8 cellular contexts compared by ENCODE assay signal in the genomic region with DNA sequence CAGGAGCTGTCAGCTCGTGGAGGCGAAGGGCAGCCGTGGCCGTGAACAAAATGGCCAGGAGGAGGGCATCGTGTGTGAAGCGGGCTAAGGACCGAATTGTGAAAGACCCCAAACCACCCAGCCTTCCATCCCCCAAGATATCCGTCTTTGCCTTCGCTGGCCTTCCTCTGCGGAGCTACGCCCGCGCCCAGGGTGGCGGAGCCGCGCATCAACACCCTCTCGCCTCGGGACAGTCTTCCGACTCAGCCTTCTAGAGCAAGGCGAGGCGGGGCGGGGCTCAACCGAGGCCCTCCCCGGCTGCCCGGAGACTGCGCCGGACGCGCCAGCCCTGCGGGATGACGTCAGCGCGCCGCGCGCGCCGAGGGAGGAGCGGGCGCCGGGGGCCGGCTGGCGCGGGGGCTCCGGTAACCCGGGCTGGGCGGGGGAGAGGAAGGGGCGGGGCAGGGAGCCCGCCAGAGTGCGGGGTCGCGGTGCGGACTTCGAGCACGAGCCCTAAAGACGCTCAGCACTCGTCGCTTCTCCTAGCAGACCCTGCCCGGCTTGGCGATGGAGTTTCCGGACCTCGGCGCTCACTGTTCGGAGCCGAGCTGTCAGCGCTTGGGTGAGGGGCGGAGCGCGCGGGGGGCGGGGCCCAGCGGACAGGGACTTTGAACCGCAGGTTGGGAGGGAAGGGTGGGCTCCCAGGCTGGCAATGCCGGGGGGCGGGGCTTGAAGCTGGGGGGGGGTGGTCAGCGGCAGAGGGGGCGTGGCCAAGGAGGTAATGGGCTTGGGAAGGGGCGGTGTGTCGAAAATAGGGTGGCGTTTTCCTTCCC. TPM values are rescaled to one million over a fixed set of nuclear protein-coding genes. Genes with fewer than 3 reads are reported as not detected.
DNase-seq lines count a peak whose midpoint lies in the region; ATAC-seq and TF ChIP-seq lines count a peak whose summit lies in the region.

A gene with protein sequence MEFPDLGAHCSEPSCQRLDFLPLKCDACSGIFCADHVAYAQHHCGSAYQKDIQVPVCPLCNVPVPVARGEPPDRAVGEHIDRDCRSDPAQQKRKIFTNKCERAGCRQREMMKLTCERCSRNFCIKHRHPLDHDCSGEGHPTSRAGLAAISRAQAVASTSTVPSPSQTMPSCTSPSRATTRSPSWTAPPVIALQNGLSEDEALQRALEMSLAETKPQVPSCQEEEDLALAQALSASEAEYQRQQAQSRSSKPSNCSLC (plus strand): TSS at position 341 of the 812 bp plus-strand sequence. CDS start 206 bp downstream, at position 547.

- peaks cover 0 to 7% of the 10 kb centered on the region in 2 donors for H3K4me1 ChIP-seq in uterus

- DNase-seq in NCI-H187 treated with DMSO at 0.1 percent for 48 hours (lab: John Stamatoyannopoulos, UW) (peak; percentile 7), T-helper 2 cell (peak; percentile 90 to 96 (median 94)), left ventricle myocardium superior (peak; percentile 98), putamen (ENCODE audit: low spot score) (peak; percentile 97), uterus (peak; percentile 93 to 95)

- H3K27ac ChIP-seq in angular gyrus (ENCODE audit: low read depth, low read length) (peak within 1 kb of the TSS; percentile 99), uterus (peak within 1 kb of the TSS; percentile 96 to 99)

- H3K36me3 ChIP-seq in uterus, result no peaks in the 10 kb centered on the region

- TF ChIP-seq POLR2A in GM18505 (IDR thresholded peaks at IDR 0.05; ENCODE audit: borderline replicate concordance, extremely low read depth, insufficient read depth, insufficient read length) (peak; percentile 99), uterus (IDR thresholded peaks at IDR 0.05) (peak; percentile 98 to 100)

- H3K4me3 ChIP-seq in uterus, result peak within 1 kb of the TSS; percentile 85 to 92

- ATAC-seq in GM18505 (IDR thresholded peaks at IDR 0.05; ENCODE audit: unreplicated experiment) (peak; percentile 95), HG02970 (IDR thresholded peaks at IDR 0.05; ENCODE audit: low FRiP score, unreplicated experiment) (peak; percentile 90), left ventricle myocardium superior (peak; percentile 97)

- TF ChIP-seq CTCF in uterus (IDR thresholded peaks at IDR 0.05), result peak in 3 of 4 experiments; percentile 6 to 58 (median 36)

- intact Hi-C loops in left ventricle myocardium superior (cut with micrococcal nuclease), result no loop called here
- intact Hi-C loops in uterus (cut with DNase I; ENCODE audit: low total_unique reads), result no loop called here

- no peaks in the 10 kb centered on the region for H3K27me3 ChIP-seq in uterus

- H3K9me3 ChIP-seq in uterus, result no peaks in the 10 kb centered on the region

RNA-seq across cellular contexts. Expression of the gene that starts here (rescaled TPM):
- total RNA-seq in left ventricle myocardium superior, result 20.3 TPM
- total RNA-seq in uterus, result 100 to 1,000 TPM in 1 of 4 donors, 10 to 100 TPM in 3; 21.7 to 212 (median 45.2) TPM

Comparison
In these comparisons a context has a peak if more than half of its experiments do, and no peak if none do; other contexts are left out.
1. Peak in every context shown above with its lines: DNase-seq, ATAC-seq, H3K4me3 ChIP-seq and H3K27ac ChIP-seq.
2. DNase-seq: peak in every context shown above with its lines; median percentile 98 in left ventricle myocardium superior; 97 in putamen; 94 in T-helper 2 cell; 94 in uterus; 7 in NCI-H187 treated with DMSO at 0.1 percent for 48 hours.